Comparison of ENCODE assay signal across 13 cellular contexts in the genomic region with DNA sequence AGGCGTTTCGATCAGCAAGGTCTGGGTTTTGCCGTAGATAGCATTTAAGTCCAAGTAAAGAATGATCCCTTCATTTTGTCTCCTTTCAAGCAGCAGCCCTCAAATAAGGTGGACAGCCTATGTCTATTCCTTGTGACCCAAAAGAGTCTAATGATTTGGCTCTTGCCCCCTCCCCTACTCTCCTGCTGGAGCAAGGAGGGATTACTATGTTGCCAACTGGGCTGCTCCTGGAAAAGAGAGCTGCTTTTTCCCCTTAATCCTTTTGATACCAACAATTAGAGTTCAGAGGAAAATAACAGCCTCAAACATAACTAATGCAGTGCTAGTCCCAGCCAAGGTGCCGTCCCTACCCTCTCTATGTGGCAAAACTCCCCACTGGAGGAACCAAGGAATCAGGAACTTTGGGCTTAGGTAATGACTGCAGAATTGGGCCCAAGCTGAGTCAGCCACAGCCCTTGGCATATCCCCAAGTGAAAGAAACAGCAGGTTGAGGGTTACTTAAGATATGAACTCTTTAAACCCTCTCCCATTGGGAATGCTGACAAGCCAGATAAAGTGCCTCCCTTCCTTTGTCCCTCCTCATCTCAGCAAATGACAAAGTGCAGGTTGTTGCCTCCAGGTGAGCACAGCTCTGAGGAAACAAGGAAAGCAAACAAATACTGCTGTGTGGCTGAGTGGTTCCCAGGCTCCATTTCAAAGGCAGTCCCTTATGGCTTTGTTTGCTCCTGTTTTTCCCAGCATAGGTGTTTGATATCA.
DNase-seq lines count a peak whose midpoint lies in the region; TF ChIP-seq lines count a peak whose summit lies in the region.
"Had no signal": no experiment of that assay in that cellular context is flagged by ENCODE, and none has a peak within 500 bp of the region (broad histone marks: within the 10 kb centered on the region; RNA-seq: fewer than 3 reads in every experiment).

No MANE protein-coding gene starts in this region.

- intact Hi-C loops in ovary (cut with DNase I) (no loop called here), posterior cingulate gyrus (cut with DNase I) (no loop called here)

- H3K36me3 ChIP-seq in H7 (replicated peaks; ENCODE audit: control insufficient read depth, insufficient read depth, low read length) = no peaks in the 10 kb centered on the region
- no peaks in the 10 kb centered on the region for H3K36me3 ChIP-seq in trophoblast cell (ENCODE audit: control insufficient read depth in 1 of 2, insufficient read depth in 2 of 2, low read length in 2 of 2)
- no peaks in the 10 kb centered on the region for H3K36me3 ChIP-seq in ovary
- H3K36me3 ChIP-seq: esophagus muscularis mucosa had no signal

- H3K79me2 ChIP-seq in trophoblast cell (ENCODE audit: control insufficient read depth, insufficient read depth, low read length, poor library complexity) = no peaks in the 10 kb centered on the region

- no peak for TF ChIP-seq POLR2A in ovary (IDR thresholded peaks at IDR 0.05)

- no peak overlapping the region for H3K14ac ChIP-seq in trophoblast cell (ENCODE audit: low read length)

- DNase-seq in H7 (peak; percentile 43), NCI-H748 treated with DMSO at 0.1 percent for 48 hours (lab: John Stamatoyannopoulos, UW) (peak; percentile 3), fibroblast of pulmonary artery (ENCODE audit: low read depth) (peak; percentile 12), trophoblast cell (no peak), NCI-H2107 treated with DMSO at 0.1 percent for 48 hours (lab: John Stamatoyannopoulos, UW; ENCODE audit: unreplicated experiment) (no peak), ovary (no peak), posterior cingulate gyrus (no peak)
- DNase-seq: activated CD4-positive, alpha-beta T cell treated with anti-CD3 and anti-CD28 coated beads, Interleukin-2, amount 10 ng/mL, durations not matched to agents 7 days and 5 days; activated gamma-delta T cell; cerebellar nuclear complex; occipital lobe had no signal

- no peak overlapping the region for H2AFZ ChIP-seq in trophoblast cell (ENCODE audit: insufficient read depth, low read length, poor library complexity)

- no peak overlapping the region for H3K23ac ChIP-seq in trophoblast cell (ENCODE audit: low read length)

- H3K79me1 ChIP-seq in trophoblast cell (ENCODE audit: low read length) = no peaks in the 10 kb centered on the region

- H3K4me3 ChIP-seq in H7 (ENCODE audit: insufficient read depth, low read depth, low read length) = no peak overlapping the region
- no peak overlapping the region for H3K4me3 ChIP-seq in fibroblast of pulmonary artery (replicated peaks; ENCODE audit: low read depth, low read length)
- no peak overlapping the region for H3K4me3 ChIP-seq in trophoblast cell (ENCODE audit: low read depth, low read length)
- H3K4me3 ChIP-seq in ovary = no peak overlapping the region
- H3K4me3 ChIP-seq: esophagus muscularis mucosa, GM12878 had no signal

- H4K91ac ChIP-seq in trophoblast cell (ENCODE audit: low read depth, low read length) = peak overlapping the region; percentile 37

- no peak overlapping the region for H3K4me2 ChIP-seq in trophoblast cell (ENCODE audit: low read length)

- peak overlapping the region; percentile 15 for H2BK12ac ChIP-seq in trophoblast cell (ENCODE audit: low read length)

- H2BK120ac ChIP-seq in trophoblast cell (ENCODE audit: insufficient read depth, low read length, poor library complexity) = no peak overlapping the region

- TF ChIP-seq CTCF in fibroblast of pulmonary artery (IDR thresholded peaks at IDR 0.05; ENCODE audit: low read length, missing control alignments) (no peak), ovary (IDR thresholded peaks at IDR 0.05) (no peak)

- peaks cover 0 to 4% of the 10 kb centered on the region in 2 experiments for H3K4me1 ChIP-seq in trophoblast cell (ENCODE audit: control insufficient read depth in 1 of 2, insufficient read depth in 2 of 2, low read length in 2 of 2)
- H3K4me1 ChIP-seq in ovary (ENCODE audit: insufficient read depth) = no peaks in the 10 kb centered on the region
- H3K4me1 ChIP-seq: esophagus muscularis mucosa had no signal

- no peak overlapping the region for H3K9ac ChIP-seq in trophoblast cell (ENCODE audit: low read length)

- no CpG with 5 or more reads among the region's 4 CpGs for WGBS in trophoblast cell (ENCODE audit: extremely low coverage, insufficient coverage, insufficient read length)
- WGBS in ovary, 3 donors = 95 to 96% (median 95%) methylated on average over 4 of the region's 4 CpGs

- no peak for TF ChIP-seq EP300 in ovary (IDR thresholded peaks at IDR 0.05)

- H4K8ac ChIP-seq in trophoblast cell (ENCODE audit: low read depth, low read length) = no peak overlapping the region

- H3K18ac ChIP-seq in trophoblast cell (ENCODE audit: low read length) = no peak overlapping the region

- peaks cover 5% of the 10 kb centered on the region for H3K9me3 ChIP-seq in trophoblast cell (ENCODE audit: insufficient read depth, low read depth, low read length)
- no peaks in the 10 kb centered on the region for H3K9me3 ChIP-seq in ovary
- H3K9me3 ChIP-seq: esophagus muscularis mucosa had no signal

- no peak overlapping the region for H2AK5ac ChIP-seq in trophoblast cell (ENCODE audit: low read length)

- peak overlapping the region; percentile 20 for H2BK5ac ChIP-seq in trophoblast cell (ENCODE audit: low read depth, low read length, poor library complexity)

- H3K4ac ChIP-seq in trophoblast cell (ENCODE audit: low read depth, low read length) = no peak overlapping the region

- peak overlapping the region; percentile 4 for H3K27ac ChIP-seq in trophoblast cell (ENCODE audit: low read depth, low read length)
- no peak overlapping the region for H3K27ac ChIP-seq in ovary
- H3K27ac ChIP-seq: esophagus muscularis mucosa had no signal

- H4K12ac ChIP-seq in trophoblast cell (ENCODE audit: low read depth, low read length) = no peak overlapping the region

- H3K27me3 ChIP-seq in H7 (ENCODE audit: control insufficient read depth, insufficient read depth, low read length) = peaks cover 4% of the 10 kb centered on the region; the same call in 1 of the 2 replicates
- H3K27me3 ChIP-seq in trophoblast cell (ENCODE audit: insufficient read depth, low read length) = no peaks in the 10 kb centered on the region
- H3K27me3 ChIP-seq in ovary = no peaks in the 10 kb centered on the region
- H3K27me3 ChIP-seq: esophagus muscularis mucosa had no signal

Comparison
In these comparisons a context has a peak if more than half of its experiments do, and no peak if none do; other contexts are left out.
1. DNase-seq: peak in H7 (single experiment), NCI-H748 treated with DMSO at 0.1 percent for 48 hours (single experiment) and fibroblast of pulmonary artery (single experiment); none in trophoblast cell (0 of 2), NCI-H2107 treated with DMSO at 0.1 percent for 48 hours (single experiment), ovary (0 of 5) and posterior cingulate gyrus (0 of 10).